9 cellular contexts compared by ENCODE assay signal in genomic region chr2:218570850-218571249, GRCh38. TPM values are rescaled to one million over a fixed set of nuclear protein-coding genes. Genes with fewer than 3 reads are reported as not detected.
DNase-seq lines count a peak whose midpoint lies in the region; ATAC-seq, FAIRE-seq and TF ChIP-seq lines count a peak whose summit lies in the region.
"Had no signal": no experiment of that assay in that cellular context is flagged by ENCODE, and none has a peak within 500 bp of the region (broad histone marks: within the 10 kb centered on the region; RNA-seq: fewer than 3 reads in every experiment).

No MANE protein-coding gene starts in this region.

- TF ChIP-seq POLR2A in transverse colon (IDR thresholded peaks at IDR 0.05) (no peak), uterus (IDR thresholded peaks at IDR 0.05) (no peak)

- H3K4me3 ChIP-seq in heart right ventricle: peak overlapping the region in 7 of 10 donors; percentile 1 to 96 (median 82)
- H3K4me3 ChIP-seq in transverse colon: no peak overlapping the region
- H3K4me3 ChIP-seq in uterus: no peak overlapping the region

- H3K4me1 ChIP-seq in heart right ventricle (peaks cover 8 to 67% (median 52%) of the 10 kb centered on the region in 9 donors), transverse colon (peaks cover 10 to 34% (median 32%) of the 10 kb centered on the region in 4 donors), uterus (peaks cover 0 to 13% of the 10 kb centered on the region in 2 donors)

- 11 to 13% methylated on average over 6 of the region's 6 CpGs for WGBS in heart right ventricle, 2 donors
- WGBS in transverse colon (ENCODE audit: low coverage in 1 of 2), 2 donors: 28 to 36% methylated on average over 5 to 6 of the region's 6 CpGs

- no peak for TF ChIP-seq EP300 in transverse colon (IDR thresholded peaks at IDR 0.05; ENCODE audit: low read depth)

- H3K36me3 Mint-ChIP-seq in activated CD8-positive, alpha-beta T cell treated with anti-CD3 and anti-CD28 coated beads for 36 hours (ENCODE audit: low read depth): peaks cover 56% of the 10 kb centered on the region

- in situ Hi-C loops in transverse colon (cut with MboI; ENCODE audit: low pct_ligation_motif_present in 1 of 4, low pct_unique_long_range_greater_than_20kb in 1 of 4, low sequenced_read_pairs in 3 of 4): no loop called here

- peak overlapping the region; percentile 88 for H3K4me3 Mint-ChIP-seq in activated CD8-positive, alpha-beta T cell treated with anti-CD3 and anti-CD28 coated beads for 36 hours

- peak overlapping the region in 9 of 10 donors; percentile 26 to 97 (median 94) for H3K27ac ChIP-seq in heart right ventricle
- peak overlapping the region in 3 of 4 donors; percentile 28 to 97 (median 90) for H3K27ac ChIP-seq in transverse colon
- peak overlapping the region in 1 of 2 donors; percentile 94 for H3K27ac ChIP-seq in uterus

- H3K9me3 Mint-ChIP-seq in activated CD8-positive, alpha-beta T cell treated with anti-CD3 and anti-CD28 coated beads for 36 hours: no peaks in the 10 kb centered on the region

- H3K27ac Mint-ChIP-seq in activated CD8-positive, alpha-beta T cell treated with anti-CD3 and anti-CD28 coated beads for 36 hours: peak overlapping the region; percentile 100

- intact Hi-C loops in heart right ventricle (cut with DNase I) (loop anchor here in 2 of 10 donors (2.0 to 5.0 kb wide), 2 partner anchors 86 to 164 kb away; partner anchors contain the start of genes BCS1L (in 2 of the 2) and ZNF142 (in 2 of the 2)), cardiac septum (cut with DNase I) (no loop called here), transverse colon (cut with DNase I; ENCODE audit: low total_unique reads) (no loop called here), uterus (cut with DNase I; ENCODE audit: low total_unique reads) (no loop called here)
- intact Hi-C loops in activated CD8-positive, alpha-beta T cell treated with anti-CD3 and anti-CD28 coated beads for 36 hours (cut with micrococcal nuclease): no loop called here

- H3K36me3 ChIP-seq in heart right ventricle: peaks cover 0 to 40% (median 0%) of the 10 kb centered on the region in 9 donors
- H3K36me3 ChIP-seq in transverse colon: peaks cover 0 to 10% (median 3%) of the 10 kb centered on the region in 4 donors
- H3K36me3 ChIP-seq in uterus: no peaks in the 10 kb centered on the region

- no peak for FAIRE-seq in urothelium cell line (lab: Jason Lieb, UNC)

- H3K27me3 Mint-ChIP-seq in activated CD8-positive, alpha-beta T cell treated with anti-CD3 and anti-CD28 coated beads for 36 hours: no peaks in the 10 kb centered on the region

- H3K4me1 Mint-ChIP-seq in activated CD8-positive, alpha-beta T cell treated with anti-CD3 and anti-CD28 coated beads for 36 hours (ENCODE audit: low read depth): peaks cover 45% of the 10 kb centered on the region

- DNase-seq in heart right ventricle (no peak), cardiac septum (ENCODE audit: low spot score) (no peak), hepatic stellate cell (ENCODE audit: low spot score) (peak; percentile 25), transverse colon (no peak), urothelium cell line (ENCODE audit: low spot score) (no peak), pons (ENCODE audit: low spot score) (no peak), uterus (no peak)
- DNase-seq in activated CD8-positive, alpha-beta T cell treated with anti-CD3 and anti-CD28 coated beads for 36 hours: no peak

- ATAC-seq in heart right ventricle: no peak
- no peak for ATAC-seq in activated CD8-positive, alpha-beta T cell treated with anti-CD3 and anti-CD28 coated beads for 36 hours
- ATAC-seq: sciatic nerve had no signal

- H3K27me3 ChIP-seq in heart right ventricle: no peaks in the 10 kb centered on the region
- H3K27me3 ChIP-seq in transverse colon: no peaks in the 10 kb centered on the region
- H3K27me3 ChIP-seq in uterus: no peaks in the 10 kb centered on the region

- POLR2A ChIA-PET in activated CD8-positive, alpha-beta T cell treated with anti-CD3 and anti-CD28 coated beads for 36 hours (lab: Charles Lee): interaction anchor here (0.9 to 2.3 kb wide), 2 partner anchors 12 to 88 kb away, joined by 6 to 7 read pairs; partner anchors contain the start of genes BCS1L and ZNF142

- CTCF ChIA-PET in activated CD8-positive, alpha-beta T cell treated with anti-CD3 and anti-CD28 coated beads for 36 hours (lab: Charles Lee): interaction anchor here (0.7 to 1.4 kb wide), 4 partner anchors 24 to 139 kb away, joined by 3 read pairs; partner anchors contain the start of genes BCS1L and ZNF142

- H3K9me3 ChIP-seq in heart right ventricle (no peaks in the 10 kb centered on the region), transverse colon (no peaks in the 10 kb centered on the region), uterus (no peaks in the 10 kb centered on the region)

- TF ChIP-seq CTCF in heart right ventricle (IDR thresholded peaks at IDR 0.05) (no peak), transverse colon (IDR thresholded peaks at IDR 0.05) (no peak), uterus (IDR thresholded peaks at IDR 0.05) (no peak)
- TF ChIP-seq CTCF in activated CD8-positive, alpha-beta T cell treated with anti-CD3 and anti-CD28 coated beads for 36 hours (IDR thresholded peaks at IDR 0.05): no peak

RNA-seq across cellular contexts. Expression of gene CNOT9, which starts 2.2 kb away (rescaled TPM):
- total RNA-seq in heart right ventricle (10 to 100 TPM; 15.7 to 28.2 (median 21.1) TPM), cardiac septum (20.9 TPM), transverse colon (10 to 100 TPM; 14.6 to 36.7 (median 31.3) TPM), uterus (10 to 100 TPM; 42.1 to 78.2 (median 51.2) TPM)
- polyA plus RNA-seq in heart right ventricle: 10 to 100 TPM; 16.9 to 17.6 TPM
- 100 to 1,000 TPM; 106 to 119 TPM for total RNA-seq in activated CD8-positive, alpha-beta T cell treated with anti-CD3 and anti-CD28 coated beads for 36 hours

RNA-seq across cellular contexts. Expression of gene USP37, which starts 2.7 kb away (rescaled TPM):
- total RNA-seq in heart right ventricle: 10 to 100 TPM in 3 of 10 donors, 1 to 10 TPM in 7; 6.3 to 11.1 (median 8.5) TPM
- polyA plus RNA-seq in heart right ventricle: 1 to 10 TPM; 1.8 to 2.3 TPM
- total RNA-seq in cardiac septum: 7.1 TPM
- total RNA-seq in activated CD8-positive, alpha-beta T cell treated with anti-CD3 and anti-CD28 coated beads for 36 hours: 10 to 100 TPM; 51.7 to 53.2 TPM
- total RNA-seq in transverse colon: 10 to 100 TPM in 1 of 4 donors, 1 to 10 TPM in 3; 1.4 to 15.7 (median 8.1) TPM
- total RNA-seq in uterus: 10 to 100 TPM in 3 of 4 donors, 1 to 10 TPM in 1; 9.1 to 59.3 (median 20.7) TPM

RNA-seq across cellular contexts. Expression of gene PLCD4, which starts 36.8 kb away (rescaled TPM):
- total RNA-seq in heart right ventricle (1 to 10 TPM in 6 of 10 donors, under 1 TPM in 4; 0.42 to 2.3 (median 1.1) TPM), cardiac septum (0.67 TPM), transverse colon (1 to 10 TPM in 3 of 4 donors, under 1 TPM in 1; 0.20 to 8.2 (median 4.7) TPM), uterus (1 to 10 TPM in 2 of 4 donors, under 1 TPM in 1, not detected in 1; 0.26 to 2.4 (median 1.2) TPM)
- polyA plus RNA-seq in heart right ventricle: under 1 TPM; 0.23 to 0.59 TPM
- under 1 TPM; 0.34 to 0.49 TPM for total RNA-seq in activated CD8-positive, alpha-beta T cell treated with anti-CD3 and anti-CD28 coated beads for 36 hours

Comparison
In these comparisons a context has a peak if more than half of its experiments do, and no peak if none do; other contexts are left out.
1. H3K4me3 ChIP-seq: peak in heart right ventricle (7 of 10); none in transverse colon (0 of 4) and uterus (0 of 2).